ENCODE assay signal across 11 cellular contexts in the genomic region with DNA sequence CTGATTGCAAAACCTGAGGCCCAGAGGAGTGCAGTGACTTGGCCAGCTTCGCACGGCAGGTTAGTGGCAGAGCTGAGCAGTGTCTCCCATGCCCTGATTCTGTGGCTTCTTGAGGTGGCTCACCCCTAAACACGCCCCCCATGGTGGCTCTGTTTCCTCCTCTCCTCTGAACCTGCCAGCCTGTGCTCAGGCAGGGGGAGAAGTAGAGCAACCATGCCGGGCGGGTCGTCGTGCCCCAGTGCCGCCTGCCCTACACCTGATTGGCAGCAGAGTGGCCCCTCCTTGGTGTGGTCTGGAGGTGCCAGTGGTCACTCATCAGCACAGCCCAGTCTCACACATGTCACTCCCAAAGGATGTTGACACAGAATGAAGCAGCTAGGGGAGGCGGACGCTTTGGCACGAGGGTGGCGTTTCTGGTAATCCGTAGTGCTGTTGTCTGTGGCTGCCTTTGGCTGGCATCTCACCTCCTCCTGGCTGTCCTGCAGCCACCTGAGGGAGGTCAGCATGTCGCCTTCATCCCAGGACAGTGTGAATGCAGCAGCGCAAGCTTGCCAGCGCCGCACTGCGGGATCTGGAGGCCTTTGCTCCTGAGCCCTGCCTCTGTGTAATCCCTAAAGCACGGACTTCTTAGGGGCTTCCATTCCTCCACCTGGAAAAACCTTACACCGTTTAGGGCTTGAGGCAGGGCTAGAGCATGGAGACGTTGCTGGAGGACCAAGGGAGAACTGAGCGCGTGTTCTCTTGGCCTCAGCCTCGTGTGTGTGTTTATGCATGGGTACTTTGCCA.
DNase-seq lines count a peak whose midpoint lies in the region; ATAC-seq and TF ChIP-seq lines count a peak whose summit lies in the region.
"Had no signal": no experiment of that assay in that cellular context is flagged by ENCODE, and none has a peak within 500 bp of the region (broad histone marks: within the 10 kb centered on the region; RNA-seq: fewer than 3 reads in every experiment).

No MANE protein-coding gene starts in this region.

- H3K4me3 Mint-ChIP-seq in HFFc6 = no peak overlapping the region
- peak overlapping the region; percentile 48 to 75 for H3K4me3 Mint-ChIP-seq in effector memory CD8-positive, alpha-beta T cell

- no peaks in the 10 kb centered on the region for H3K36me3 ChIP-seq in psoas muscle (ENCODE audit: insufficient read depth in 1 of 2, low read depth in 1 of 2)

- H3K27me3 ChIP-seq in psoas muscle (ENCODE audit: insufficient read depth in 3 of 3, low read length in 2 of 3) = no peaks in the 10 kb centered on the region

- TF ChIP-seq CTCF in HFFc6 (IDR thresholded peaks at IDR 0.05) (no peak), psoas muscle (IDR thresholded peaks at IDR 0.05) (no peak), foreskin fibroblast (IDR thresholded peaks at IDR 0.05; ENCODE audit: low read depth, low read length) (no peak)

- H3K36me3 Mint-ChIP-seq in HFFc6 (ENCODE audit: low read depth) = no peaks in the 10 kb centered on the region
- peaks cover 18% of the 10 kb centered on the region for H3K36me3 Mint-ChIP-seq in effector memory CD8-positive, alpha-beta T cell (ENCODE audit: insufficient read depth)

- peak overlapping the region; percentile 18 for H3K27ac ChIP-seq in psoas muscle
- H3K27ac ChIP-seq: HL-60 had no signal

- peak overlapping the region; percentile 69 for H3K27ac Mint-ChIP-seq in HFFc6
- peak overlapping the region; percentile 41 to 99 for H3K27ac Mint-ChIP-seq in effector memory CD8-positive, alpha-beta T cell

- H3K4me1 ChIP-seq in psoas muscle = peaks cover 75% of the 10 kb centered on the region

- no peaks in the 10 kb centered on the region for H3K9me3 ChIP-seq in psoas muscle

- ATAC-seq in effector memory CD8-positive, alpha-beta T cell (replicated peaks) = peak; percentile 87
- ATAC-seq in psoas muscle (peak; percentile 11 to 76 (median 54)), GM18858 (IDR thresholded peaks at IDR 0.05; ENCODE audit: unreplicated experiment) (no peak)

- no peaks in the 10 kb centered on the region for H3K9me3 Mint-ChIP-seq in HFFc6
- no peaks in the 10 kb centered on the region for H3K9me3 Mint-ChIP-seq in effector memory CD8-positive, alpha-beta T cell

- WGBS in psoas muscle, 3 donors = 54 to 65% (median 59%) methylated on average over 24 of the region's 24 CpGs

- peaks cover 92% of the 10 kb centered on the region for H3K4me1 Mint-ChIP-seq in HFFc6 (ENCODE audit: low read depth)
- H3K4me1 Mint-ChIP-seq in effector memory CD8-positive, alpha-beta T cell (ENCODE audit: low read depth in 2 of 2) = peaks cover 44 to 60% of the 10 kb centered on the region in 2 donors

- DNase-seq in HFFc6 (no peak), T-helper 22 cell (ENCODE audit: low read depth) (peak; percentile 39), psoas muscle (peak in 1 of 2 donors; percentile 25), foreskin fibroblast (no peak), CD1c-positive myeloid dendritic cell (ENCODE audit: extremely low spot score) (no peak), epidermal melanocyte (ENCODE audit: insufficient read length, low spot score) (no peak)
- DNase-seq in effector memory CD8-positive, alpha-beta T cell = peak in 2 of 3 experiments; percentile 44 to 45
- DNase-seq: GDM1 had no signal

- no peak overlapping the region for H3K4me3 ChIP-seq in psoas muscle
- no peak overlapping the region for H3K4me3 ChIP-seq in foreskin fibroblast (ENCODE audit: low read depth in 1 of 2, low read length in 2 of 2)
- H3K4me3 ChIP-seq: lung had no signal

- intact Hi-C loops in psoas muscle (cut with DNase I) = loop anchor here (5.0 kb wide), 3 partner anchors 37 to 447 kb away; no protein-coding TSS in a partner anchor

- H3K27me3 Mint-ChIP-seq in HFFc6 (ENCODE audit: insufficient read depth) = peaks cover 5% of the 10 kb centered on the region
- no peaks in the 10 kb centered on the region for H3K27me3 Mint-ChIP-seq in effector memory CD8-positive, alpha-beta T cell

Comparison
In these comparisons a context has a peak if more than half of its experiments do, and no peak if none do; other contexts are left out.
1. DNase-seq: peak in T-helper 22 cell (single experiment) and effector memory CD8-positive, alpha-beta T cell (2 of 3); none in HFFc6 (single experiment), foreskin fibroblast (0 of 2), CD1c-positive myeloid dendritic cell (single experiment) and epidermal melanocyte (single experiment).